In the genomic region with DNA sequence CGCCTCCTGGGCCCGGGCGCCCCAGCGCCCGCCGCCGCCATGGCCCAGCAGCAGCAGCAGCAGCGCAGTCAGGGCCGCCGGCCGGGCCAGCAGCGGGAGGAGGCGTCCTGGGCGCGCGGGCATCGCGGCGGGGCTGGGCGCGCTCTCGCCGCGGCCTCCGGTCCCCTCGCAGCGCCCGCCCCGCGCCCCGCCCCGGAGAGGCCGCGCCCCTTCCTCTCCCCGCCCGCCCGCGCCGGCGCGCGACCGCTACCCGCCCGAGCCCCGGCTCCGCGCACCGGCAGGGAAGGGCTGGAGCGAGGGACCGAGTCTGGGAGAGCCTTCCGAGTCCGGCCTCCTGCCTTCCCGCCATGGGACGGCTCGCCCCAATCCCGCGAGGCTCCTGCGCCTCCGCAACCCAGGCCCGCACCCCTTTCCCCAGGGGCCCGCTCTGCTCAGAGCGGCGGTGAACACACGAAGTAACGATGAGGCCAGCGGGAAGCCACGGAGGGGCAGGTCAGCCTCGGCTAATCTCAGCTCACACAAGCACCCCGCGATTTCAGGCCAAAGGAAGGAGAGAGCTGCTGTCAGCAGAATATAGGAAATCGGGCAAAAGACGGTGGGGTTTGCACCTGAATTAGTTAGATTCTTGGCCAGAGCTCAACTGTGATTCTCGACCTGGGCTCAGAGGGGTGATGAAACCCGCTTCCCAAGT, we compare ENCODE assay signal across 8 cellular contexts. TPM values are rescaled to one million over a fixed set of nuclear protein-coding genes. Genes with fewer than 3 reads are reported as not detected.
DNase-seq lines count a peak whose midpoint lies in the region; ATAC-seq, FAIRE-seq and TF ChIP-seq lines count a peak whose summit lies in the region.

A gene (minus strand): TSS at position 135 of the 691 bp plus-strand sequence. CDS start 12 bp downstream, at position 123.

- H3K9me3 Mint-ChIP-seq in T-cell: no peaks in the 10 kb centered on the region
- no peaks in the 10 kb centered on the region for H3K9me3 Mint-ChIP-seq in type B pancreatic cell

- TF ChIP-seq POLR2A in H54 (IDR thresholded peaks at IDR 0.05; ENCODE audit: low read depth, low read length): peak; percentile 75
- TF ChIP-seq POLR2A in heart left ventricle (IDR thresholded peaks at IDR 0.05): peak in 1 of 2 donors; percentile 43

- H3K4me1 ChIP-seq in Loucy (ENCODE audit: insufficient read depth, low read length, poor library complexity, severe bottlenecking): peaks cover 40% of the 10 kb centered on the region
- peaks cover 0 to 38% (median 17%) of the 10 kb centered on the region in 12 donors for H3K4me1 ChIP-seq in heart left ventricle

- no peaks in the 10 kb centered on the region for H3K27me3 ChIP-seq in Loucy (ENCODE audit: insufficient read depth, low read length, poor library complexity, severe bottlenecking)
- H3K27me3 ChIP-seq in heart left ventricle: no peaks in the 10 kb centered on the region

- no peaks in the 10 kb centered on the region for H3K36me3 Mint-ChIP-seq in T-cell
- H3K36me3 Mint-ChIP-seq in type B pancreatic cell: peaks cover 4% of the 10 kb centered on the region

- H3K27me3 Mint-ChIP-seq in T-cell: peaks cover 0 to 2% of the 10 kb centered on the region in 2 donors
- H3K27me3 Mint-ChIP-seq in type B pancreatic cell: peaks cover 2% of the 10 kb centered on the region

- peaks cover 32% of the 10 kb centered on the region for H4K20me1 ChIP-seq in Loucy (ENCODE audit: insufficient read depth, low read length, poor library complexity, severe bottlenecking)

- H3K9me2 ChIP-seq in Loucy (replicated peaks; ENCODE audit: low read depth, low read length): no peaks in the 10 kb centered on the region

- H3K79me2 ChIP-seq in Loucy (ENCODE audit: insufficient read depth, low read length): peaks cover 40% of the 10 kb centered on the region

- peak within 1 kb of the TSS; percentile 95 for H2AFZ ChIP-seq in Loucy (ENCODE audit: low read length)

- H3K9ac ChIP-seq in Loucy (ENCODE audit: low read depth, low read length, poor library complexity, severe bottlenecking): peak within 1 kb of the TSS; percentile 89

- H3K27ac Mint-ChIP-seq in T-cell: peak within 1 kb of the TSS in 1 of 2 donors; percentile 42
- peak within 1 kb of the TSS; percentile 72 for H3K27ac Mint-ChIP-seq in type B pancreatic cell

- CTCF ChIA-PET in T-cell (lab: Charles Lee): no interaction called here

- H3K4me1 Mint-ChIP-seq in T-cell (peaks cover 11 to 17% (median 15%) of the 10 kb centered on the region in 3 donors), type B pancreatic cell (ENCODE audit: unreplicated experiment) (peaks cover 12% of the 10 kb centered on the region)

- peak; percentile 66 for DNase-seq in G401 (ENCODE audit: low spot score)
- DNase-seq in H54 (ENCODE audit: insufficient read length, low spot score): peak; percentile 84
- DNase-seq in T-cell: peak; percentile 10 to 76 (median 56)
- DNase-seq in heart left ventricle: peak; percentile 84 to 91 (median 87)
- DNase-seq in posterior cingulate gyrus: peak; percentile 64 to 97 (median 78)
- DNase-seq in type B pancreatic cell (ENCODE audit: extremely low spot score, unreplicated experiment): peak; percentile 85

- peak within 1 kb of the TSS; percentile 71 to 74 (median 72) for H3K4me3 Mint-ChIP-seq in T-cell
- H3K4me3 Mint-ChIP-seq in type B pancreatic cell: peak within 1 kb of the TSS; percentile 91

- peak; percentile 90 to 93 (median 92) for ATAC-seq in T-cell (replicated peaks in 1 of 4)
- peak; percentile 76 to 94 (median 90) for ATAC-seq in heart left ventricle

- H3K9me3 ChIP-seq in Loucy (ENCODE audit: insufficient read depth, low read depth, low read length) (no peaks in the 10 kb centered on the region), heart left ventricle (no peaks in the 10 kb centered on the region)

- H3F3A ChIP-seq in Loucy (ENCODE audit: low read depth): no peaks in the 10 kb centered on the region; the same call in 1 of the 2 replicates

- in situ Hi-C loops in G401 (cut with HindIII; ENCODE audit: low sequenced_read_pairs): no loop called here

- intact Hi-C loops in heart left ventricle (cut with DNase I) (loop anchor here in 7 of 10 donors (1.0 to 10.0 kb wide), 11 partner anchors 62 to 188 kb away; a partner anchor contains a TSS), posterior cingulate gyrus (cut with DNase I) (loop anchor here (5.0 kb wide), 3 partner anchors 67 to 183 kb away; a partner anchor contains a TSS)

- TF ChIP-seq CTCF in Loucy (conservative IDR thresholded peaks at IDR 0.05; ENCODE audit: low read length): no peak
- TF ChIP-seq CTCF in heart left ventricle (IDR thresholded peaks at IDR 0.05): no peak
- TF ChIP-seq CTCF in type B pancreatic cell (conservative IDR thresholded peaks at IDR 0.05): no peak

- H3K27ac ChIP-seq in adipose tissue (ENCODE audit: low read depth, low read length): no peak within 1 kb of the TSS
- peak within 1 kb of the TSS; percentile 14 to 88 (median 85) for H3K27ac ChIP-seq in heart left ventricle

- peak within 1 kb of the TSS; percentile 94 for H3K4me2 ChIP-seq in Loucy (ENCODE audit: low read depth, low read length, poor library complexity, severe bottlenecking)

- FAIRE-seq in H54 (lab: Jason Lieb, UNC): no peak

- 2 to 4% (median 3%) methylated on average over 32 to 75 of the region's 75 CpGs for WGBS in adipose tissue, 3 donors
- 2 to 60% (median 9%) methylated on average over 4 to 75 of the region's 75 CpGs for whole genome bisulfite sequencing in heart left ventricle, 4 donors

- H3K4me3 ChIP-seq in Loucy (ENCODE audit: low read length, poor library complexity, severe bottlenecking) (peak within 1 kb of the TSS; percentile 92), heart left ventricle (peak within 1 kb of the TSS; percentile 57 to 97 (median 74))

- POLR2A ChIA-PET in T-cell (lab: Charles Lee): no interaction called here

- H3K36me3 ChIP-seq in Loucy (ENCODE audit: insufficient read depth, low read length) (no peaks in the 10 kb centered on the region), heart left ventricle (no peaks in the 10 kb centered on the region)

RNA-seq across cellular contexts. Expression of the gene that starts here (rescaled TPM):
- total RNA-seq in G401 (2014; rRNA removed; shearing (Covaris generic)): 250 and 311 TPM in 2 replicates
- total RNA-seq in T-cell (10 to 100 TPM; 15.6 to 25.6 (median 21.8) TPM), heart left ventricle (100 to 1,000 TPM in 1 of 9 donors, 10 to 100 TPM in 8; 33.4 to 110 (median 43.6) TPM), type B pancreatic cell (ENCODE audit: low replicate concordance) (91.5 and 94.9 TPM in 2 replicates)
- polyA plus RNA-seq in adipose tissue (100 to 1,000 TPM in 2 of 3 donors, 10 to 100 TPM in 1; 88.6 to 123 (median 105) TPM), heart left ventricle (100 to 1,000 TPM in 1 of 2 donors, 10 to 100 TPM in 1; 20.3 to 112 TPM)
